ENCODE assay signal across 34 cellular contexts in the genomic region with DNA sequence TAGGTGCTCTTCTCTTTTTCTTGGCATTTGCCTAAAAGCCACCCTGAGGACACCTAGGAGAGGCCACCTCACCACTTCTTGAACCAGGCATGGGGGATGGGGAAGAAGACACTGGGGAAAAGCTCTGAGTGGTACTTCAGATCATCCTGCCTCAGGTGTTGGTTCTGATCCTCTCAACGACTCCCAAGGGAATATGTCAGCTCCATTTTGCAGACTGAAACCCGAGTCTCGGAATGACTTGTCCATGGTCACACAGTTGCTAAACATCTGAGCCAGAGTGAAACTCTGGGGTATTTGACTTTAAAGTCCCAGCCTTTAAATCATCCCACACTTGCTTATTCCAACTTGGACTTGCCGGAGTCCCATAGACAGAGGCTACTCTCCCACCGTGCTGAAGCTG.
"Had no signal": no experiment of that assay in that cellular context is flagged by ENCODE, and none has a peak within 500 bp of the region (broad histone marks: within the 10 kb centered on the region; RNA-seq: fewer than 3 reads in every experiment).

No MANE protein-coding gene starts in this region.

- DNase-seq: activated CD4-positive, alpha-beta T cell treated with anti-CD3 and anti-CD28 coated beads for 48 hours; activated CD4-positive, alpha-beta T cell treated with anti-CD3 and anti-CD28 coated beads, Interleukin-2, amount 50 U/mL, for 48 hours; activated CD8-positive, alpha-beta memory T cell treated with anti-CD3 and anti-CD28 coated beads for 24 hours; activated CD8-positive, alpha-beta memory T cell treated with anti-CD3 and anti-CD28 coated beads, Interleukin-2, amount 50 U/mL, for 4 hours; activated gamma-delta T cell treated with Interleukin-2 at 50 U/mL for 16 hours; activated naive CD8-positive, alpha-beta T cell treated with anti-CD3 and anti-CD28 coated beads, Interleukin-2, amount 50 U/mL, for 24 hours; activated T-cell treated with anti-CD3 and anti-CD28 coated beads, Interleukin-2, amount 50 U/mL, for 4 hours; amygdala; dermis blood vessel endothelial cell; effector CD4-positive, alpha-beta T cell; foreskin melanocyte; kidney glomerular epithelial cell; left lung; mesendoderm; natural killer cell; occipital lobe; stimulated activated CD4-positive, alpha-beta T cell treated with anti-CD3 and anti-CD28 coated beads, Interleukin-1b, Interleukin-23, amount 100 ng/mL, for 48 hours; stimulated activated CD4-positive, alpha-beta T cell treated with anti-CD3 and anti-CD28 coated beads, Interleukin-4, amount 100 ng/mL, for 4 hours; stimulated activated CD8-positive, alpha-beta memory T cell treated with anti-CD3 and anti-CD28 coated beads, Interleukin-4, amount 100 ng/mL, for 48 hours; stimulated activated naive CD4-positive, alpha-beta T cell; T1000; tibial artery; upper lobe of right lung; WERI-Rb-1 had no signal

- H3K4me3 ChIP-seq: esophagus muscularis mucosa, left lung, lung, neural progenitor cell, right atrium auricular region, smooth muscle cell, suprapubic skin, tibial artery, upper lobe of right lung had no signal

- H3K9me3 ChIP-seq: esophagus muscularis mucosa, left lung, right atrium auricular region, suprapubic skin, tibial artery, upper lobe of right lung had no signal

- H3K27ac ChIP-seq: esophagus muscularis mucosa, left lung, neural progenitor cell, parathyroid adenoma, right atrium auricular region, suprapubic skin, tibial artery, upper lobe of right lung, WERI-Rb-1 had no signal

- H3K4me1 ChIP-seq: esophagus muscularis mucosa, left lung, neural progenitor cell, parathyroid adenoma, right atrium auricular region, suprapubic skin, tibial artery, upper lobe of right lung had no signal

- H3K4me1 Mint-ChIP-seq: activated naive CD4-positive, alpha-beta T cell treated with anti-CD3 and anti-CD28 coated beads, Interleukin-2, amount 50 U/mL, for 24 hours; activated naive CD8-positive, alpha-beta T cell treated with anti-CD3 and anti-CD28 coated beads, Interleukin-2, amount 50 U/mL, for 24 hours; activated T-helper 17 cell treated with anti-CD3 and anti-CD28 coated beads, Interleukin-2, amount 50 U/mL, for 72 hours; natural killer cell had no signal

- H3K36me3 Mint-ChIP-seq: activated naive CD4-positive, alpha-beta T cell treated with anti-CD3 and anti-CD28 coated beads, Interleukin-2, amount 50 U/mL, for 24 hours; natural killer cell; neural progenitor cell had no signal

- ATAC-seq: activated CD4-positive, CD25-positive, alpha-beta regulatory T cell treated with anti-CD3 and anti-CD28 coated beads, Interleukin-2, amount 50 U/mL, for 24 hours; activated naive CD8-positive, alpha-beta T cell treated with anti-CD3 and anti-CD28 coated beads, Interleukin-2, amount 50 U/mL, for 24 hours; activated T-cell treated with anti-CD3 and anti-CD28 coated beads, Interleukin-2, amount 50 U/mL, for 4 hours; activated T-helper 17 cell treated with anti-CD3 and anti-CD28 coated beads, Interleukin-2, amount 50 U/mL, for 72 hours; left lung; natural killer cell; upper lobe of right lung had no signal

- H3K27me3 ChIP-seq: neural progenitor cell, right atrium auricular region, suprapubic skin, upper lobe of right lung had no signal

- H3K27ac Mint-ChIP-seq: activated naive CD4-positive, alpha-beta T cell treated with anti-CD3 and anti-CD28 coated beads, Interleukin-2, amount 50 U/mL, for 24 hours; activated naive CD8-positive, alpha-beta T cell treated with anti-CD3 and anti-CD28 coated beads, Interleukin-2, amount 50 U/mL, for 24 hours; activated T-helper 17 cell treated with anti-CD3 and anti-CD28 coated beads, Interleukin-2, amount 50 U/mL, for 72 hours; natural killer cell had no signal

- H3K36me3 ChIP-seq: esophagus muscularis mucosa, left lung, neural progenitor cell, right atrium auricular region, suprapubic skin, tibial artery, upper lobe of right lung, WERI-Rb-1 had no signal

- H3K4me3 Mint-ChIP-seq: activated naive CD4-positive, alpha-beta T cell treated with anti-CD3 and anti-CD28 coated beads, Interleukin-2, amount 50 U/mL, for 24 hours; activated naive CD8-positive, alpha-beta T cell treated with anti-CD3 and anti-CD28 coated beads, Interleukin-2, amount 50 U/mL, for 24 hours; activated T-cell treated with anti-CD3 and anti-CD28 coated beads, Interleukin-2, amount 50 U/mL, for 4 hours; activated T-helper 17 cell treated with anti-CD3 and anti-CD28 coated beads, Interleukin-2, amount 50 U/mL, for 72 hours; natural killer cell; neural progenitor cell had no signal

- H3K9me3 Mint-ChIP-seq: activated naive CD4-positive, alpha-beta T cell treated with anti-CD3 and anti-CD28 coated beads, Interleukin-2, amount 50 U/mL, for 24 hours; activated naive CD8-positive, alpha-beta T cell treated with anti-CD3 and anti-CD28 coated beads, Interleukin-2, amount 50 U/mL, for 24 hours; activated T-cell treated with anti-CD3 and anti-CD28 coated beads, Interleukin-2, amount 50 U/mL, for 4 hours; activated T-helper 17 cell treated with anti-CD3 and anti-CD28 coated beads, Interleukin-2, amount 50 U/mL, for 72 hours; natural killer cell; neural progenitor cell had no signal
